Comparison of ENCODE assay signal across 22 cellular contexts in genomic region chr11:18404062-18404461, GRCh38. TPM values are rescaled to one million over a fixed set of nuclear protein-coding genes. Genes with fewer than 3 reads are reported as not detected.
"Had no signal": no experiment of that assay in that cellular context is flagged by ENCODE, and none has a peak within 500 bp of the region (broad histone marks: within the 10 kb centered on the region; RNA-seq: fewer than 3 reads in every experiment).

No MANE protein-coding gene starts in this region.

- H3K9me3 ChIP-seq: breast epithelium, heart left ventricle, psoas muscle, stomach, vagina had no signal

- DNase-seq: activated B cell treated with CpG ODN at 0.5 μM for 24 hours; activated CD4-positive, alpha-beta T cell treated with anti-CD3 and anti-CD28 coated beads for 36 hours; activated CD4-positive, alpha-beta T cell treated with anti-CD3 and anti-CD28 coated beads, Interleukin-2, amount 50 U/mL, for 4 hours; activated gamma-delta T cell treated with Interleukin-2 at 50 U/mL for 16 hours; amniotic stem cell; heart left ventricle; left cardiac atrium; psoas muscle; right cardiac atrium; stimulated activated CD4-positive, alpha-beta T cell treated with anti-CD3 and anti-CD28 coated beads, Interleukin-1b, Interleukin-23, amount 100 ng/mL, for 48 hours; stomach; trophoblast cell had no signal

- ATAC-seq: activated CD4-positive, alpha-beta T cell treated with anti-CD3 and anti-CD28 coated beads for 36 hours; heart left ventricle; left cardiac atrium; natural killer cell treated with Interleukin-12 subunit alpha and Interleukin-12 subunit beta and Interleukin-15 and Interleukin-18, amount 100 ng/mL, for 72 hours; psoas muscle; right cardiac atrium had no signal

- H3K4me3 ChIP-seq: breast epithelium, heart left ventricle, psoas muscle, stomach, vagina had no signal

- H3K4me1 ChIP-seq: breast epithelium, heart left ventricle, psoas muscle, vagina had no signal

- H3K27ac ChIP-seq: breast epithelium, heart left ventricle, psoas muscle, stomach, vagina had no signal

- H3K27me3 ChIP-seq: breast epithelium, heart left ventricle, stomach, vagina had no signal

RNA-seq across cellular contexts. Expression of gene LDHC, which starts 8.1 kb away (rescaled TPM):
- total RNA-seq: activated B cell treated with CpG ODN at 0.5 μM for 24 hours; activated CD4-positive, alpha-beta T cell treated with anti-CD3 and anti-CD28 coated beads for 36 hours; breast epithelium; cerebellum; epithelial cell of proximal tubule; left cardiac atrium; lower leg skin; natural killer cell treated with Interleukin-12 subunit alpha and Interleukin-12 subunit beta and Interleukin-15 and Interleukin-18, amount 100 ng/mL, for 72 hours; osteocyte; skeletal muscle tissue; temporal lobe; vagina had no signal

RNA-seq across cellular contexts. Expression of gene LDHAL6A, which starts 51.6 kb away (rescaled TPM):
- total RNA-seq: activated B cell treated with CpG ODN at 0.5 μM for 24 hours; activated CD4-positive, alpha-beta T cell treated with anti-CD3 and anti-CD28 coated beads for 36 hours; breast epithelium; epithelial cell of proximal tubule; fibroblast of villous mesenchyme; heart left ventricle; left cardiac atrium; lower leg skin; natural killer cell treated with Interleukin-12 subunit alpha and Interleukin-12 subunit beta and Interleukin-15 and Interleukin-18, amount 100 ng/mL, for 72 hours; osteocyte; psoas muscle; skeletal muscle tissue; stomach; vagina had no signal
